In genomic region chr5:82031220-82032119, GRCh38 we compare ENCODE assay signal across 20 cellular contexts. TPM values are rescaled to one million over a fixed set of nuclear protein-coding genes. Genes with fewer than 3 reads are reported as not detected.
DNase-seq lines count a peak whose midpoint lies in the region; ATAC-seq and TF ChIP-seq lines count a peak whose summit lies in the region.
"Had no signal": no experiment of that assay in that cellular context is flagged by ENCODE, and none has a peak within 500 bp of the region (broad histone marks: within the 10 kb centered on the region; RNA-seq: fewer than 3 reads in every experiment).

No MANE protein-coding gene starts in this region.

- peak overlapping the region; percentile 5 for H3K4me2 ChIP-seq in neural cell (ENCODE audit: low read length)
- H3K4me2 ChIP-seq: SK-N-SH had no signal

- no peak for TF ChIP-seq RAD21 in neural cell (conservative IDR thresholded peaks at IDR 0.05)

- H3K4me3 ChIP-seq in HUES64 (ENCODE audit: low read length) (no peak overlapping the region), ectodermal cell (ENCODE audit: insufficient read depth, low read depth, low read length) (no peak overlapping the region), neural cell (ENCODE audit: low read length) (peak overlapping the region; percentile 9), psoas muscle (no peak overlapping the region)
- H3K4me3 ChIP-seq: coronary artery, gastroesophageal sphincter, transverse colon had no signal

- TF ChIP-seq CTCF in neural cell (IDR thresholded peaks at IDR 0.05; ENCODE audit: poor library complexity, severe bottlenecking) (no peak), psoas muscle (IDR thresholded peaks at IDR 0.05) (no peak)

- H3K9me3 ChIP-seq in HUES64 (ENCODE audit: insufficient read depth, low read depth, low read length): no peaks in the 10 kb centered on the region
- H3K9me3 ChIP-seq in ectodermal cell (ENCODE audit: control insufficient read depth, low read length): no peaks in the 10 kb centered on the region
- H3K9me3 ChIP-seq in neural cell (ENCODE audit: low read length): no peaks in the 10 kb centered on the region
- H3K9me3 ChIP-seq in psoas muscle: no peaks in the 10 kb centered on the region
- H3K9me3 ChIP-seq: gastroesophageal sphincter, SK-N-SH, transverse colon had no signal

- H3K4me1 ChIP-seq in HUES64 (ENCODE audit: insufficient read depth, low read length) (peaks cover 16% of the 10 kb centered on the region), ectodermal cell (ENCODE audit: control insufficient read depth, insufficient read depth, low read length) (peaks cover 12% of the 10 kb centered on the region), psoas muscle (no peaks in the 10 kb centered on the region)
- H3K4me1 ChIP-seq: transverse colon had no signal

- no peak for ATAC-seq in psoas muscle
- no peak for ATAC-seq in GM18858 (IDR thresholded peaks at IDR 0.05; ENCODE audit: unreplicated experiment)
- ATAC-seq: gastroesophageal sphincter; naive thymus-derived CD8-positive, alpha-beta T cell; PC-3 had no signal

- no peaks in the 10 kb centered on the region for H3F3A ChIP-seq in neural cell (ENCODE audit: insufficient read depth, low read length, poor library complexity, severe bottlenecking)

- DNase-seq in NCI-H1436 (lab: John Stamatoyannopoulos, UW): peak; percentile 26
- no peak for DNase-seq in NCI-H1436 treated with DMSO at 0.1 percent for 48 hours (lab: John Stamatoyannopoulos, UW)
- no peak for DNase-seq in ureter (ENCODE audit: low spot score)
- no peak for DNase-seq in psoas muscle
- DNase-seq: activated CD4-positive, alpha-beta T cell treated with anti-CD3 and anti-CD28 coated beads, Interleukin-2, amount 10 ng/mL, durations not matched to agents 7 days and 5 days; activated naive CD4-positive, alpha-beta T cell treated with anti-CD3 and anti-CD28 coated beads, Interleukin-2, amount 50 U/mL, for 16 hours; GOT3; Kasumi-1; naive thymus-derived CD8-positive, alpha-beta T cell; PC-3; SK-N-SH; stimulated activated naive CD4-positive, alpha-beta T cell; transverse colon had no signal

- TF ChIP-seq EP300 in neural cell (conservative IDR thresholded peaks at IDR 0.05; ENCODE audit: poor library complexity, severe bottlenecking): no peak

- no peaks in the 10 kb centered on the region for H4K20me1 ChIP-seq in neural cell (ENCODE audit: insufficient read depth)

- intact Hi-C loops in psoas muscle (cut with DNase I): no loop called here

- H3K27me3 ChIP-seq in HUES64 (ENCODE audit: insufficient read depth, low read length) (no peaks in the 10 kb centered on the region), ectodermal cell (ENCODE audit: control insufficient read depth, insufficient read depth, low read length, poor library complexity, severe bottlenecking) (no peaks in the 10 kb centered on the region), neural cell (ENCODE audit: insufficient read depth, low read depth, low read length) (no peaks in the 10 kb centered on the region), psoas muscle (ENCODE audit: insufficient read depth in 3 of 3, low read length in 2 of 3) (no peaks in the 10 kb centered on the region)
- H3K27me3 ChIP-seq: gastroesophageal sphincter, transverse colon had no signal

- H3K27ac ChIP-seq in HUES64 (ENCODE audit: low read depth, low read length) (peak overlapping the region; percentile 69; the same call in 1 of the 2 replicates), ectodermal cell (ENCODE audit: insufficient read depth, low read depth, low read length, poor library complexity, severe bottlenecking) (peak overlapping the region; percentile 11), neural cell (ENCODE audit: low read length) (no peak overlapping the region), psoas muscle (no peak overlapping the region)
- H3K27ac ChIP-seq: coronary artery, epithelial cell of prostate, gastroesophageal sphincter, transverse colon had no signal

- H3K79me2 ChIP-seq in neural cell (replicated peaks; ENCODE audit: insufficient read depth, low read length): no peaks in the 10 kb centered on the region

- no peaks in the 10 kb centered on the region for H3K9me2 ChIP-seq in neural cell (ENCODE audit: insufficient read depth, low read length)
- H3K9me2 ChIP-seq: SK-N-SH had no signal

- H3K36me3 ChIP-seq in HUES64 (ENCODE audit: insufficient read depth, low read length) (no peaks in the 10 kb centered on the region), ectodermal cell (ENCODE audit: control insufficient read depth, insufficient read depth, low read length) (no peaks in the 10 kb centered on the region), neural cell (ENCODE audit: insufficient read depth, low read length) (no peaks in the 10 kb centered on the region), psoas muscle (ENCODE audit: insufficient read depth in 1 of 2, low read depth in 1 of 2) (no peaks in the 10 kb centered on the region)
- H3K36me3 ChIP-seq: gastroesophageal sphincter, transverse colon had no signal

- 62% methylated on average over 4 of the region's 4 CpGs for WGBS in HUES64
- 55 to 71% methylated on average over 4 of the region's 4 CpGs for WGBS in ectodermal cell, 2 experiments
- WGBS in psoas muscle, 3 donors: 57 to 70% (median 59%) methylated on average over 4 of the region's 4 CpGs

- H3K9ac ChIP-seq in HUES64 (ENCODE audit: low read depth, low read length): no peak overlapping the region
- no peak overlapping the region for H3K9ac ChIP-seq in neural cell (ENCODE audit: low read length)
- H3K9ac ChIP-seq: SK-N-SH had no signal

- H2AFZ ChIP-seq in neural cell (ENCODE audit: low read depth, low read length): no peak overlapping the region

TF ChIP-seq in neural cell, 6 proteins besides CTCF, POLR2A, EP300 and RAD21:
- TF ChIP-seq MXI1 (conservative IDR thresholded peaks at IDR 0.05; ENCODE audit: poor library complexity, severe bottlenecking): no peak
- TF ChIP-seq POLR2AphosphoS5 (IDR thresholded peaks at IDR 0.05): no peak
- TF ChIP-seq EZH2 (IDR thresholded peaks at IDR 0.05; ENCODE audit: borderline replicate concordance, insufficient read depth, low read length, poor library complexity, severe bottlenecking): no peak
- TF ChIP-seq TAF1 (IDR thresholded peaks at IDR 0.05; ENCODE audit: low read depth): no peak
- no peak for TF ChIP-seq SMC3 (conservative IDR thresholded peaks at IDR 0.05; ENCODE audit: poor library complexity)
- TF ChIP-seq REST (IDR thresholded peaks at IDR 0.05; ENCODE audit: borderline replicate concordance): no peak

RNA-seq across cellular contexts. Expression of gene ATG10, which starts 59.6 kb away (rescaled TPM):
- 9.4 TPM for polyA plus RNA-seq in HUES64 (2013, experiment 1 of 2)
- polyA plus RNA-seq in HUES64 (2013, experiment 2 of 2): 12.9 TPM
- 15.4 TPM for polyA plus RNA-seq in ectodermal cell (2013, experiment 1 of 4)
- 17.6 TPM for polyA plus RNA-seq in ectodermal cell (2013, experiment 2 of 4)
- 16.2 TPM for polyA plus RNA-seq in ectodermal cell (2013, experiment 3 of 4)
- 17.4 TPM for polyA plus RNA-seq in ectodermal cell (2013, experiment 4 of 4)
- 10.8 and 12.1 TPM in 2 replicates for polyA plus RNA-seq in neural cell
- polyA minus RNA-seq in neural cell: 14.1 and 19.3 TPM in 2 replicates
- total RNA-seq in ureter: 12.5 TPM
- 1 to 10 TPM; 4.6 to 7.4 (median 6.2) TPM for total RNA-seq in psoas muscle
- polyA plus RNA-seq in psoas muscle: 1 to 10 TPM; 4.2 to 6.5 (median 6.0) TPM

Comparison
In these comparisons a context has a peak if more than half of its experiments do, and no peak if none do; other contexts are left out.
1. H3K27ac ChIP-seq: peak in HUES64 (single experiment) and ectodermal cell (single experiment); none in neural cell (single experiment) and psoas muscle (single experiment).